In the genomic region with DNA sequence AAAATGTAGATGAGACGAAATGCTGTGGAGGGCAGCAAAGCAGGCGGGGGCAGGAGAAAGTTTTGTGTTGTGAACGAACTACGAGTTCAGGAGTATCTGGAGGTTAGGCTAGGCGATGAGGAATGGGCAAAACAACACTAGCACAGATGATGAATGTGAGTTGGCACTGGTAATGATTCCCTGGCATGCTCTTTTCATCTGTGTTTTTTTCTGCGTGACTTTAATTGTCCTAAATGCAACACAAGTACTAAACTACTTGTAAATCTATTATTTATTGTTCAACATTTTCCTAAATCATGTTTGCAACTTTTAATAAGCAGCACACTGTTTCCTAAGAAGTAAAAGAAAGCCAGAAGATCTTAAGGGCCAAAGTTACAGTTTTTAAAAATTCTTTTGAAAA, we compare ENCODE assay signal across 3 cellular contexts.
TF ChIP-seq lines count a peak whose summit lies in the region.

No MANE protein-coding gene starts in this region.

TF ChIP-seq in GM23338, 12 proteins besides CTCF, POLR2A, EP300 and RAD21:
- TF ChIP-seq CREB1 (CRISPR knock-in tag; IDR thresholded peaks at IDR 0.05; ENCODE audit: low read depth) (no peak), EZH2 (IDR thresholded peaks at IDR 0.05; ENCODE audit: low read depth, unreplicated experiment) (no peak), POLR2AphosphoS5 (IDR thresholded peaks at IDR 0.05; ENCODE audit: low read depth) (no peak), ZNF114 (CRISPR knock-in tag; IDR thresholded peaks at IDR 0.05) (no peak), ZNF331 (CRISPR knock-in tag; IDR thresholded peaks at IDR 0.05; ENCODE audit: low read depth) (no peak)

TF ChIP-seq in H1, 55 proteins besides CTCF, POLR2A, EP300 and RAD21:
- TF ChIP-seq SRF (IDR thresholded peaks at IDR 0.05; ENCODE audit: low read depth, low read length) (no peak), SUZ12 (IDR thresholded peaks at IDR 0.05; ENCODE audit: low read length) (no peak), POLR2AphosphoS5 (IDR thresholded peaks at IDR 0.05; ENCODE audit: low read depth, low read length) (no peak), SIX5 (IDR thresholded peaks at IDR 0.05; ENCODE audit: low read depth, low read length) (no peak), ASH2L (IDR thresholded peaks at IDR 0.05; ENCODE audit: low read length) (no peak), TCF12 (IDR thresholded peaks at IDR 0.05; ENCODE audit: low read depth, low read length) (no peak), HDAC6 (IDR thresholded peaks at IDR 0.05; ENCODE audit: low read depth, low read length) (no peak), FOSL1 (IDR thresholded peaks at IDR 0.05; ENCODE audit: insufficient read depth, low read depth, low read length) (no peak), MAFK (IDR thresholded peaks at IDR 0.05; ENCODE audit: low read depth, low read length) (no peak), EGR1 (IDR thresholded peaks at IDR 0.05; ENCODE audit: borderline replicate concordance, low read depth, low read length) (no peak), EZH2 (IDR thresholded peaks at IDR 0.05; ENCODE audit: low read depth, low read length, severe bottlenecking) (no peak), CHD2 (IDR thresholded peaks at IDR 0.05; ENCODE audit: low read length) (no peak), TAF1 (IDR thresholded peaks at IDR 0.05; ENCODE audit: low read depth, low read length) (no peak), KDM4A (IDR thresholded peaks at IDR 0.05; ENCODE audit: low read depth, low read length, severe bottlenecking) (no peak), SIRT6 (IDR thresholded peaks at IDR 0.05; ENCODE audit: low read length) (no peak), RXRA (IDR thresholded peaks at IDR 0.05; ENCODE audit: insufficient read depth, low read depth, low read length) (no peak)

TF ChIP-seq in SK-N-SH treated with all-trans-retinoic acid at 6 μM for 48 hours, 23 proteins besides CTCF, POLR2A, EP300 and RAD21:
- TF ChIP-seq PPARA (CRISPR knock-in tag; IDR thresholded peaks at IDR 0.05; ENCODE audit: borderline replicate concordance) = no peak
- no peak for TF ChIP-seq ZNF565 (CRISPR knock-in tag; conservative IDR thresholded peaks at IDR 0.05; ENCODE audit: low read depth)
- TF ChIP-seq BACH2 (CRISPR knock-in tag; IDR thresholded peaks at IDR 0.05; ENCODE audit: borderline replicate concordance) = no peak
- TF ChIP-seq OSR1 (CRISPR knock-in tag; IDR thresholded peaks at IDR 0.05) = no peak
- TF ChIP-seq, protein P1, sequence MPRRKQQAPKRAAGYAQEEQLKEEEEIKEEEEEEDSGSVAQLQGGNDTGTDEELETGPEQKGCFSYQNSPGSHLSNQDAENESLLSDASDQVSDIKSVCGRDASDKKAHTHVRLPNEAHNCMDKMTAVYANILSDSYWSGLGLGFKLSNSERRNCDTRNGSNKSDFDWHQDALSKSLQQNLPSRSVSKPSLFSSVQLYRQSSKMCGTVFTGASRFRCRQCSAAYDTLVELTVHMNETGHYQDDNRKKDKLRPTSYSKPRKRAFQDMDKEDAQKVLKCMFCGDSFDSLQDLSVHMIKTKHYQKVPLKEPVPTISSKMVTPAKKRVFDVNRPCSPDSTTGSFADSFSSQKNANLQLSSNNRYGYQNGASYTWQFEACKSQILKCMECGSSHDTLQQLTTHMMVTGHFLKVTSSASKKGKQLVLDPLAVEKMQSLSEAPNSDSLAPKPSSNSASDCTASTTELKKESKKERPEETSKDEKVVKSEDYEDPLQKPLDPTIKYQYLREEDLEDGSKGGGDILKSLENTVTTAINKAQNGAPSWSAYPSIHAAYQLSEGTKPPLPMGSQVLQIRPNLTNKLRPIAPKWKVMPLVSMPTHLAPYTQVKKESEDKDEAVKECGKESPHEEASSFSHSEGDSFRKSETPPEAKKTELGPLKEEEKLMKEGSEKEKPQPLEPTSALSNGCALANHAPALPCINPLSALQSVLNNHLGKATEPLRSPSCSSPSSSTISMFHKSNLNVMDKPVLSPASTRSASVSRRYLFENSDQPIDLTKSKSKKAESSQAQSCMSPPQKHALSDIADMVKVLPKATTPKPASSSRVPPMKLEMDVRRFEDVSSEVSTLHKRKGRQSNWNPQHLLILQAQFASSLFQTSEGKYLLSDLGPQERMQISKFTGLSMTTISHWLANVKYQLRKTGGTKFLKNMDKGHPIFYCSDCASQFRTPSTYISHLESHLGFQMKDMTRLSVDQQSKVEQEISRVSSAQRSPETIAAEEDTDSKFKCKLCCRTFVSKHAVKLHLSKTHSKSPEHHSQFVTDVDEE (CRISPR knock-in tag; IDR thresholded peaks at IDR 0.05) = no peak
- TF ChIP-seq RARB (CRISPR knock-in tag; IDR thresholded peaks at IDR 0.05) = no peak
- no peak for TF ChIP-seq ESRRG (CRISPR knock-in tag; IDR thresholded peaks at IDR 0.05)
- TF ChIP-seq ZNF8 (CRISPR knock-in tag; IDR thresholded peaks at IDR 0.05) = no peak
- no peak for TF ChIP-seq ZNF70 (CRISPR knock-in tag; IDR thresholded peaks at IDR 0.05)
- TF ChIP-seq, protein P2, sequence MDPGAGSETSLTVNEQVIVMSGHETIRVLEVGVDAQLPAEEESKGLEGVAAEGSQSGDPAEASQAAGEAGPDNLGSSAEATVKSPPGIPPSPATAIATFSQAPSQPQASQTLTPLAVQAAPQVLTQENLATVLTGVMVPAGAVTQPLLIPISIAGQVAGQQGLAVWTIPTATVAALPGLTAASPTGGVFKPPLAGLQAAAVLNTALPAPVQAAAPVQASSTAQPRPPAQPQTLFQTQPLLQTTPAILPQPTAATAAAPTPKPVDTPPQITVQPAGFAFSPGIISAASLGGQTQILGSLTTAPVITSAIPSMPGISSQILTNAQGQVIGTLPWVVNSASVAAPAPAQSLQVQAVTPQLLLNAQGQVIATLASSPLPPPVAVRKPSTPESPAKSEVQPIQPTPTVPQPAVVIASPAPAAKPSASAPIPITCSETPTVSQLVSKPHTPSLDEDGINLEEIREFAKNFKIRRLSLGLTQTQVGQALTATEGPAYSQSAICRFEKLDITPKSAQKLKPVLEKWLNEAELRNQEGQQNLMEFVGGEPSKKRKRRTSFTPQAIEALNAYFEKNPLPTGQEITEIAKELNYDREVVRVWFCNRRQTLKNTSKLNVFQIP (CRISPR knock-in tag; IDR thresholded peaks at IDR 0.05; ENCODE audit: borderline replicate concordance, low read depth) = no peak
- no peak for TF ChIP-seq ZFP3 (CRISPR knock-in tag; IDR thresholded peaks at IDR 0.05)
- TF ChIP-seq TOX (CRISPR knock-in tag; IDR thresholded peaks at IDR 0.05; ENCODE audit: borderline replicate concordance) = no peak
- TF ChIP-seq ZC3H10 (CRISPR knock-in tag; IDR thresholded peaks at IDR 0.05) = no peak
- TF ChIP-seq GLIS3 (CRISPR knock-in tag; IDR thresholded peaks at IDR 0.05) = no peak
TF ChIP-seq in SK-N-SH treated with all-trans-retinoic acid at 6 μM for 48 hours: peak in this region for 0.
